ENCODE assay signal across 14 cellular contexts in the genomic region with DNA sequence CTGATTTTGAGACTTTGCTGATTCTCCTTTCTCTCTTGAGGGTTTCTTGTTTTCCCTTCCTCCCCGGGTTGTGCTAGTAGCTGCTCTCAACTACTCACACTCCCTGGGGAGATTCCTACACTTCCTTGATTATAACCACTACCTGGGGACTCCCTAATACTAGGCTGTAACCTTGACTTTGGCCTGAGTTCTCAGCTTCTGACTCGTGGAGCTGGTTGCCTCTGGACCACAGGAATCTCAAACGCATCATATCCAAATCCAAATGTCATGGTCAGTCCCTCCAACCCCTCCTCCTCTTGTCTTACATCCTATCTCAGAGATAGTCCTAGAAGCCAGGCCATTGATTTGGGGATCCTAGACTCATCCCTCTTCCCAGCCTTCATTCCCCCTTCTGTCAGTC. TPM values are rescaled to one million over a fixed set of nuclear protein-coding genes. Genes with fewer than 3 reads are reported as not detected.
A peak's percentile ranks its signal among the peaks of the same experiment; 100 is the strongest.
DNase-seq lines count a peak whose midpoint lies in the region; ATAC-seq and TF ChIP-seq lines count a peak whose summit lies in the region.
"Had no signal": no experiment of that assay in that cellular context is flagged by ENCODE, and none has a peak within 500 bp of the region (broad histone marks: within the 10 kb centered on the region; RNA-seq: fewer than 3 reads in every experiment).

No MANE protein-coding gene starts in this region.

- POLR2A ChIA-PET in WTC11 (lab: Charles Lee) = interaction anchor here (1.0 kb wide), 1 partner anchor 18 kb away, joined by 3 read pairs; no protein-coding TSS in a partner anchor
- POLR2A ChIA-PET in CD4-positive, alpha-beta T cell (lab: Charles Lee) = no interaction called here

- CTCF ChIA-PET in WTC11 (lab: Charles Lee) = interaction anchor here (1.2 kb wide), 1 partner anchor 118 kb away, joined by 3 read pairs; no protein-coding TSS in a partner anchor
- CTCF ChIA-PET in CD4-positive, alpha-beta T cell (lab: Charles Lee) = interaction anchor here (1.1 kb wide), 1 partner anchor 184 kb away, joined by 3 read pairs; no protein-coding TSS in a partner anchor

- TF ChIP-seq CTCF in 22Rv1 (IDR thresholded peaks at IDR 0.05) (no peak), WTC11 (IDR thresholded peaks at IDR 0.05) (no peak)
- TF ChIP-seq CTCF in CD4-positive, alpha-beta T cell (IDR thresholded peaks at IDR 0.05) = no peak

- peak overlapping the region; percentile 31; the same call in 1 of the 2 replicates for H3K27ac ChIP-seq in 22Rv1
- H3K27ac ChIP-seq in CD4-positive, CD25-positive, alpha-beta regulatory T cell (ENCODE audit: insufficient read depth, low read length, poor library complexity, severe bottlenecking) = no peak overlapping the region
- H3K27ac ChIP-seq in CD4-positive, alpha-beta T cell (ENCODE audit: low read depth, low read length) = no peak overlapping the region
- H3K27ac ChIP-seq: SJSA1 had no signal

- intact Hi-C loops in CD4-positive, alpha-beta T cell (cut with DNase I, micrococcal nuclease) = no loop called here

- H3K4me3 Mint-ChIP-seq in CD4-positive, CD25-positive, alpha-beta regulatory T cell = no peak overlapping the region
- no peak overlapping the region for H3K4me3 Mint-ChIP-seq in WTC11
- no peak overlapping the region for H3K4me3 Mint-ChIP-seq in CD4-positive, alpha-beta T cell

- no peaks in the 10 kb centered on the region for H3K4me1 ChIP-seq in CD4-positive, CD25-positive, alpha-beta regulatory T cell (ENCODE audit: control insufficient read depth, insufficient read depth, low read length, poor library complexity, severe bottlenecking)
- H3K4me1 ChIP-seq: BE2C had no signal

- peaks cover 23% of the 10 kb centered on the region for H3K36me3 Mint-ChIP-seq in CD4-positive, CD25-positive, alpha-beta regulatory T cell
- peaks cover 17% of the 10 kb centered on the region for H3K36me3 Mint-ChIP-seq in WTC11
- peaks cover 41% of the 10 kb centered on the region for H3K36me3 Mint-ChIP-seq in CD4-positive, alpha-beta T cell (ENCODE audit: low read depth)

- H3K9me3 Mint-ChIP-seq in CD4-positive, CD25-positive, alpha-beta regulatory T cell = no peaks in the 10 kb centered on the region
- no peaks in the 10 kb centered on the region for H3K9me3 Mint-ChIP-seq in WTC11
- no peaks in the 10 kb centered on the region for H3K9me3 Mint-ChIP-seq in CD4-positive, alpha-beta T cell

- H3K4me1 Mint-ChIP-seq in CD4-positive, CD25-positive, alpha-beta regulatory T cell = peaks cover 0 to 16% (median 10%) of the 10 kb centered on the region in 4 donors
- peaks cover 14% of the 10 kb centered on the region for H3K4me1 Mint-ChIP-seq in WTC11
- peaks cover 7% of the 10 kb centered on the region for H3K4me1 Mint-ChIP-seq in CD4-positive, alpha-beta T cell (ENCODE audit: low read depth)

- no peak overlapping the region for H3K4me3 ChIP-seq in CD4-positive, CD25-positive, alpha-beta regulatory T cell (ENCODE audit: low read depth, low read length)
- H3K4me3 ChIP-seq: SJSA1 had no signal

- H3K27me3 ChIP-seq in CD4-positive, CD25-positive, alpha-beta regulatory T cell (ENCODE audit: control insufficient read depth, insufficient read depth, low read length) = no peaks in the 10 kb centered on the region
- H3K27me3 ChIP-seq in CD4-positive, alpha-beta T cell (ENCODE audit: control insufficient read depth, insufficient read depth, low read length) = no peaks in the 10 kb centered on the region
- H3K27me3 ChIP-seq: BE2C, SJSA1 had no signal

- H3K36me3 ChIP-seq in CD4-positive, CD25-positive, alpha-beta regulatory T cell (ENCODE audit: control insufficient read depth, insufficient read depth, low read length) = peaks cover 17% of the 10 kb centered on the region

- peak overlapping the region in 2 of 3 donors; percentile 15 to 43 for H3K27ac Mint-ChIP-seq in CD4-positive, CD25-positive, alpha-beta regulatory T cell
- H3K27ac Mint-ChIP-seq in WTC11 = peak overlapping the region; percentile 45
- H3K27ac Mint-ChIP-seq in CD4-positive, alpha-beta T cell = no peak overlapping the region

- no peak for DNase-seq in CD4-positive, CD25-positive, alpha-beta regulatory T cell
- DNase-seq in WTC11 (ENCODE audit: low spot score) (no peak), kidney tubule cell (ENCODE audit: low spot score) (peak; percentile 74), DMS153 treated with DMSO at 0.1 percent for 48 hours (lab: John Stamatoyannopoulos, UW; ENCODE audit: unreplicated experiment) (no peak), cerebellum (ENCODE audit: low spot score) (no peak)
- no peak for DNase-seq in CD4-positive, alpha-beta T cell
- DNase-seq: ACHN, BE2C, HCEC 1CT, NCI-H1436 treated with DMSO at 0.1 percent for 48 hours, NCI-H345, NCI-H526 treated with DMSO at 0.1 percent for 48 hours had no signal

- ATAC-seq in CD4-positive, CD25-positive, alpha-beta regulatory T cell (ENCODE audit: low read depth in 2 of 2) = no peak
- no peak for ATAC-seq in WTC11
- ATAC-seq in CD4-positive, alpha-beta T cell (ENCODE audit: poor library complexity) = no peak

- H3K9me3 ChIP-seq in CD4-positive, CD25-positive, alpha-beta regulatory T cell (ENCODE audit: control insufficient read depth in 2 of 2, low read length in 2 of 2) = no peaks in the 10 kb centered on the region
- H3K9me3 ChIP-seq in CD4-positive, alpha-beta T cell (ENCODE audit: control insufficient read depth, low read length) = no peaks in the 10 kb centered on the region
- H3K9me3 ChIP-seq: BE2C, SJSA1 had no signal

- no peaks in the 10 kb centered on the region for H3K27me3 Mint-ChIP-seq in CD4-positive, CD25-positive, alpha-beta regulatory T cell
- no peaks in the 10 kb centered on the region for H3K27me3 Mint-ChIP-seq in WTC11 (ENCODE audit: low read depth)
- H3K27me3 Mint-ChIP-seq in CD4-positive, alpha-beta T cell = no peaks in the 10 kb centered on the region

TF ChIP-seq in WTC11, 78 proteins besides CTCF, POLR2A, EP300 and RAD21:
- TF ChIP-seq, protein P1, sequence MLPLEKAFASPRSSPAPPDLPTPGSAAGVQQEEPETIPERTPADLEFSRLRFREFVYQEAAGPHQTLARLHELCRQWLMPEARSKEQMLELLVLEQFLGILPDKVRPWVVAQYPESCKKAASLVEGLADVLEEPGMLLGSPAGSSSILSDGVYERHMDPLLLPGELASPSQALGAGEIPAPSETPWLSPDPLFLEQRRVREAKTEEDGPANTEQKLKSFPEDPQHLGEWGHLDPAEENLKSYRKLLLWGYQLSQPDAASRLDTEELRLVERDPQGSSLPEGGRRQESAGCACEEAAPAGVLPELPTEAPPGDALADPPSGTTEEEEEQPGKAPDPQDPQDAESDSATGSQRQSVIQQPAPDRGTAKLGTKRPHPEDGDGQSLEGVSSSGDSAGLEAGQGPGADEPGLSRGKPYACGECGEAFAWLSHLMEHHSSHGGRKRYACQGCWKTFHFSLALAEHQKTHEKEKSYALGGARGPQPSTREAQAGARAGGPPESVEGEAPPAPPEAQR (CRISPR knock-in tag; IDR thresholded peaks at IDR 0.05) = no peak
- no peak for TF ChIP-seq FOXP1 (CRISPR knock-in tag; IDR thresholded peaks at IDR 0.05; ENCODE audit: borderline replicate concordance)
- no peak for TF ChIP-seq ZMAT4 (CRISPR knock-in tag; IDR thresholded peaks at IDR 0.05)
- TF ChIP-seq, protein P2, sequence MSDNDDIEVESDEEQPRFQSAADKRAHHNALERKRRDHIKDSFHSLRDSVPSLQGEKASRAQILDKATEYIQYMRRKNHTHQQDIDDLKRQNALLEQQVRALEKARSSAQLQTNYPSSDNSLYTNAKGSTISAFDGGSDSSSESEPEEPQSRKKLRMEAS (CRISPR knock-in tag; IDR thresholded peaks at IDR 0.05) = no peak
- TF ChIP-seq TEAD1 (CRISPR knock-in tag; IDR thresholded peaks at IDR 0.05) = no peak
- TF ChIP-seq, protein P3, sequence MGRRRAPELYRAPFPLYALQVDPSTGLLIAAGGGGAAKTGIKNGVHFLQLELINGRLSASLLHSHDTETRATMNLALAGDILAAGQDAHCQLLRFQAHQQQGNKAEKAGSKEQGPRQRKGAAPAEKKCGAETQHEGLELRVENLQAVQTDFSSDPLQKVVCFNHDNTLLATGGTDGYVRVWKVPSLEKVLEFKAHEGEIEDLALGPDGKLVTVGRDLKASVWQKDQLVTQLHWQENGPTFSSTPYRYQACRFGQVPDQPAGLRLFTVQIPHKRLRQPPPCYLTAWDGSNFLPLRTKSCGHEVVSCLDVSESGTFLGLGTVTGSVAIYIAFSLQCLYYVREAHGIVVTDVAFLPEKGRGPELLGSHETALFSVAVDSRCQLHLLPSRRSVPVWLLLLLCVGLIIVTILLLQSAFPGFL (CRISPR knock-in tag; IDR thresholded peaks at IDR 0.05; ENCODE audit: borderline replicate concordance) = no peak
- no peak for TF ChIP-seq TCF7 (CRISPR knock-in tag; IDR thresholded peaks at IDR 0.05; ENCODE audit: low read depth)

RNA-seq across cellular contexts. Expression of gene MOV10, which starts 12.0 kb away (rescaled TPM):
- total RNA-seq in CD4-positive, CD25-positive, alpha-beta regulatory T cell = 94.2 TPM
- 10 to 100 TPM; 26.1 to 29.8 (median 28.3) TPM for polyA plus RNA-seq in CD4-positive, CD25-positive, alpha-beta regulatory T cell
- total RNA-seq in WTC11 (2021) (80.7 to 99.1 TPM (median 98.8 TPM) in 3 replicates), cerebellum (12.2 TPM)
- 10 to 100 TPM; 80.6 to 89.3 TPM for total RNA-seq in CD4-positive, alpha-beta T cell

RNA-seq across cellular contexts. Expression of gene RHOC, which starts 20.5 kb away (rescaled TPM):
- total RNA-seq in CD4-positive, CD25-positive, alpha-beta regulatory T cell = 17.4 TPM
- polyA plus RNA-seq in CD4-positive, CD25-positive, alpha-beta regulatory T cell = 10 to 100 TPM; 20.1 to 34.1 (median 28.9) TPM
- total RNA-seq in WTC11 (2021) = 67.9 to 68.9 TPM (median 68.2 TPM) in 3 replicates
- total RNA-seq in cerebellum = 31.7 TPM
- 10 to 100 TPM; 11.9 to 12.7 TPM for total RNA-seq in CD4-positive, alpha-beta T cell

RNA-seq across cellular contexts. Expression of gene PPM1J, which starts 28.7 kb away (rescaled TPM):
- total RNA-seq in CD4-positive, CD25-positive, alpha-beta regulatory T cell = not detected
- not detected for polyA plus RNA-seq in CD4-positive, CD25-positive, alpha-beta regulatory T cell
- 19.3 to 23.5 TPM (median 22.6 TPM) in 3 replicates for total RNA-seq in WTC11 (2021)
- total RNA-seq in cerebellum = 1.00 TPM
- under 1 TPM; 0.39 to 0.49 TPM for total RNA-seq in CD4-positive, alpha-beta T cell
- total RNA-seq: SJSA1 had no signal

Comparison
In these comparisons a context has a peak if more than half of its experiments do, and no peak if none do; other contexts are left out.
1. RNA of gene PPM1J, which starts 28.7 kb away (total RNA-seq): 19.3 to 23.5 TPM in WTC11; 1.00 TPM in cerebellum (single experiment), 0.39 to 0.49 TPM in CD4-positive, alpha-beta T cell and not detected in CD4-positive, CD25-positive, alpha-beta regulatory T cell (single experiment); every median in the first group is over 10 times any median in the second.